Comparison of ENCODE assay signal across 1 cellular context in the genomic region with DNA sequence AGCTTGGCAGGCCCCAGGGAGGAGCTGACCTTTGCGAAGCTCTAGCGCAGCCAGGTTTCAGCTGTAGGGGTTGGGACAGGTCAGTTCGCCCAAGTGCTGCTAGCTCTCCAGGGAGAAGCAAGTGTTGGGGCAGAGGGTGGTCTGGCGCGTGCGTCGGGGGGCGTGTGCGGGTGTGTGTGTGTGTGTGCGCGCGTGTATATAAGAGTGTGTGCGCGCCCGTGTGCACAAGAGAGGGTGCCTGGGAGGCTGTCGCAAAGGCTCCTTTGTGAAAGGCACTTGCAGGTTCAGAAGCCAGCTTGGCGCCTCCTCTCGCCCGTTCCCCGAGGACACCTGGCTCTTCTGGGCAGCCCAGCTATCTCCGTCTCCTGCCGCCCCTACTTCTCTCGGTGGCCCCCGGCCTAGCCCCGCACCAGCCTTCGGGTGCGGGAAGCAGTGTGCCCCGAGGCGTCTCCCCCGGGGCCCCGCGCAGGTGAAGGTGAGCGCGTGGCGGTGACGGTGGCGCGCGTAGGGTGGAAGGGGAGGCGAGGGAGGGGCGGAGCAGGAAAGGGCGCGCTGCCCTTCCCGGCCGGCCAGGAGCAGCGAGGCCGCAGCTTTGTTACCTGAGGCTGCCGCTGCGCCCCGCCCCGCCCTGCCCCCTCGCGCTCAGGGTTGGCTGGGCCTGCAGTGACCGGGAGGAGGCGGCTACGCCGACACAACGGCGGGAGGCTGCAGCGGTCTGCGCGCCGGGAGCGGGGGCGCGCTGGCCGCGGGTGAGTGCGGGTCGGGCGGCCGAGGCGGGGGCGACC.
A peak's percentile ranks its signal among the peaks of the same experiment; 100 is the strongest.
TF ChIP-seq lines count a peak whose summit lies in the region.

Gene FHDC1 (plus strand): TSS at position 663 of the 785 bp plus-strand sequence. CDS start 6,735 bp downstream, outside the sequence.

TF ChIP-seq in HEK293, 187 proteins besides CTCF, POLR2A, EP300 and RAD21 (continued from another document):
- 0 out of 2 replicates have a peak, but pooled peaks have one; percentile 20 for TF ChIP-seq ZNF76 (tag by site-specific recombination; IDR thresholded peaks at IDR 0.05; ENCODE audit: borderline replicate concordance, low read depth)
- TF ChIP-seq, protein P1, sequence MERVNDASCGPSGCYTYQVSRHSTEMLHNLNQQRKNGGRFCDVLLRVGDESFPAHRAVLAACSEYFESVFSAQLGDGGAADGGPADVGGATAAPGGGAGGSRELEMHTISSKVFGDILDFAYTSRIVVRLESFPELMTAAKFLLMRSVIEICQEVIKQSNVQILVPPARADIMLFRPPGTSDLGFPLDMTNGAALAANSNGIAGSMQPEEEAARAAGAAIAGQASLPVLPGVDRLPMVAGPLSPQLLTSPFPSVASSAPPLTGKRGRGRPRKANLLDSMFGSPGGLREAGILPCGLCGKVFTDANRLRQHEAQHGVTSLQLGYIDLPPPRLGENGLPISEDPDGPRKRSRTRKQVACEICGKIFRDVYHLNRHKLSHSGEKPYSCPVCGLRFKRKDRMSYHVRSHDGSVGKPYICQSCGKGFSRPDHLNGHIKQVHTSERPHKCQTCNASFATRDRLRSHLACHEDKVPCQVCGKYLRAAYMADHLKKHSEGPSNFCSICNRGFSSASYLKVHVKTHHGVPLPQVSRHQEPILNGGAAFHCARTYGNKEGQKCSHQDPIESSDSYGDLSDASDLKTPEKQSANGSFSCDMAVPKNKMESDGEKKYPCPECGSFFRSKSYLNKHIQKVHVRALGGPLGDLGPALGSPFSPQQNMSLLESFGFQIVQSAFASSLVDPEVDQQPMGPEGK (tag by site-specific recombination; IDR thresholded peaks at IDR 0.05): peak; percentile 54
- no peak for TF ChIP-seq ZNF23 (tag by site-specific recombination; IDR thresholded peaks at IDR 0.05; ENCODE audit: borderline replicate concordance)
- TF ChIP-seq, protein P2, sequence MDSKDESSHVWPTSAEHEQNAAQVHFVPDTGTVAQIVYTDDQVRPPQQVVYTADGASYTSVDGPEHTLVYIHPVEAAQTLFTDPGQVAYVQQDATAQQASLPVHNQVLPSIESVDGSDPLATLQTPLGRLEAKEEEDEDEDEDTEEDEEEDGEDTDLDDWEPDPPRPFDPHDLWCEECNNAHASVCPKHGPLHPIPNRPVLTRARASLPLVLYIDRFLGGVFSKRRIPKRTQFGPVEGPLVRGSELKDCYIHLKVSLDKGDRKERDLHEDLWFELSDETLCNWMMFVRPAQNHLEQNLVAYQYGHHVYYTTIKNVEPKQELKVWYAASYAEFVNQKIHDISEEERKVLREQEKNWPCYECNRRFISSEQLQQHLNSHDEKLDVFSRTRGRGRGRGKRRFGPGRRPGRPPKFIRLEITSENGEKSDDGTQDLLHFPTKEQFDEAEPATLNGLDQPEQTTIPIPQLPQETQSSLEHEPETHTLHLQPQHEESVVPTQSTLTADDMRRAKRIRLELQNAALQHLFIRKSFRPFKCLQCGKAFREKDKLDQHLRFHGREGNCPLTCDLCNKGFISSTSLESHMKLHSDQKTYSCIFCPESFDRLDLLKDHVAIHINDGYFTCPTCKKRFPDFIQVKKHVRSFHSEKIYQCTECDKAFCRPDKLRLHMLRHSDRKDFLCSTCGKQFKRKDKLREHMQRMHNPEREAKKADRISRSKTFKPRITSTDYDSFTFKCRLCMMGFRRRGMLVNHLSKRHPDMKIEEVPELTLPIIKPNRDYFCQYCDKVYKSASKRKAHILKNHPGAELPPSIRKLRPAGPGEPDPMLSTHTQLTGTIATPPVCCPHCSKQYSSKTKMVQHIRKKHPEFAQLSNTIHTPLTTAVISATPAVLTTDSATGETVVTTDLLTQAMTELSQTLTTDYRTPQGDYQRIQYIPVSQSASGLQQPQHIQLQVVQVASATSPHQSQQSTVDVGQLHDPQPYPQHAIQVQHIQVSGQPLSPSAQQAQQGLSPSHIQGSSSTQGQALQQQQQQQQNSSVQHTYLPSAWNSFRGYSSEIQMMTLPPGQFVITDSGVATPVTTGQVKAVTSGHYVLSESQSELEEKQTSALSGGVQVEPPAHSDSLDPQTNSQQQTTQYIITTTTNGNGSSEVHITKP (tag by site-specific recombination; IDR thresholded peaks at IDR 0.05): no peak
- no peak for TF ChIP-seq ZNF48 (tag by site-specific recombination; IDR thresholded peaks at IDR 0.05)
- no peak for TF ChIP-seq ZNF558 (tag by site-specific recombination; IDR thresholded peaks at IDR 0.05)
- no peak for TF ChIP-seq ZNF138 (tag by site-specific recombination; IDR thresholded peaks at IDR 0.05; ENCODE audit: borderline replicate concordance)
- TF ChIP-seq SCRT2 (tag by site-specific recombination; IDR thresholded peaks at IDR 0.05): no peak
- TF ChIP-seq ZNF658 (tag by site-specific recombination; IDR thresholded peaks at IDR 0.05): no peak
- peak; percentile 67; the same call in 1 of the 2 replicates for TF ChIP-seq ZBTB8A (tag by site-specific recombination; IDR thresholded peaks at IDR 0.05)
- no peak; the same call in 1 of the 2 replicates for TF ChIP-seq ZNF777 (tag by site-specific recombination; IDR thresholded peaks at IDR 0.05; ENCODE audit: borderline replicate concordance)
- TF ChIP-seq ZNF112 (tag by site-specific recombination; IDR thresholded peaks at IDR 0.05): no peak
- peak; percentile 72 for TF ChIP-seq ZNF10 (tag by site-specific recombination; IDR thresholded peaks at IDR 0.05)
- no peak for TF ChIP-seq HOXA7 (CRISPR knock-in tag; IDR thresholded peaks at IDR 0.05; ENCODE audit: borderline replicate concordance)
- TF ChIP-seq ZNF704 (tag by site-specific recombination; IDR thresholded peaks at IDR 0.05): no peak
- no peak for TF ChIP-seq HOXC10 (CRISPR knock-in tag; IDR thresholded peaks at IDR 0.05)
TF ChIP-seq in HEK293: peak in this region for 21.
